Comparison of ENCODE assay signal across 1 cellular context in the genomic region with DNA sequence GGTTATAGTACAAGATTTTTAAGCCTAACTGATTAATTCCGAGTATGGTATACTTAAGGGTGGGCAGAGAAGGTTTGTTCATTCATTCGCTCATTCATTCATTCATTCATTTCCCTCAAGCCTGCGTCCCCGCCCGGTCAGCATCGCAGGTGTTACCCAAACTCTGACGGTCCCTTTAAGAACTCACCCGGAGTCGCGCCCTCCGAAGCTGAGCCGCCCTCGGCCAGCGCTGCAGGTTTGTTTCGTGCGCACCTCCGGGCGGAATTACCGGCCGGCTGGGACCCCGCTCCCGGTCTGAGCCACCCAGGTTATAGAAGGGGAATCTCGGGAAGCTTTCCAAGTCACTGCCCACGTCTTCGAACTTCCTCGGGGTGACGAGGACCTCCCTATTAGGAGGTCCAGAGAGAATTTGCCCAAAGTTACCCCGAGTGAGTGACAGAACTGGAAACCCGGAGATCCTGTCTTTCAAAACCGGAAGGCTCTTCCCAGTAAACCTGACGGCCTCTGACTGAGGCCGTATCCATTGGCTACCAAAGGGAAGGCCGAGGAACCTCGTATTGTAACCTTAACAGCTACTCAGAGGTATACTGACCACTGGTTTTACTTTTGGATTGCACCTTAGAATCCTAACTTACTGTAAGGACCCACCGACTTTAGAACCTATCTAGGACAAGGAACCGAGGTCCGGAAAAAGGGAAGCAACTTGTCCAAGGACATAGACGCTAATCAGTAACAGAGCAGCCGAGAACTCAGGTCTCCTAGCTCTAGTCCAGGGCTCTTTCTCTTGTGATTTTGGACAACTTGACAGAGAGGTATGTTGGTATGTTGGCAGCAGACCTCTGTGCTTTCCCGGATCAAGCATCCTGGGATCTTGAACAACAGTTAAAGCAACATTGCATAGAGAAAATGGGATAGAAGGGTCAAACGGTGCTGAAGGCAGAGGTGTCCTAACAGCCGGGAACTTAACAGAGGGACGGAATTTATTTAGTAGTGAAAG.
TF ChIP-seq lines count a peak whose summit lies in the region.

No MANE protein-coding gene starts in this region.

TF ChIP-seq in HepG2, 621 proteins besides CTCF, POLR2A, EP300 and RAD21 (continued from another document and continues in another):
- TF ChIP-seq ZNF703 (CRISPR knock-in tag; IDR thresholded peaks at IDR 0.05; ENCODE audit: borderline replicate concordance), result no peak
- TF ChIP-seq ZNF558 (CRISPR knock-in tag; IDR thresholded peaks at IDR 0.05; ENCODE audit: borderline replicate concordance), result no peak; the same call in 1 of the 2 replicates
- TF ChIP-seq FOXA3 (CRISPR knock-in tag; IDR thresholded peaks at IDR 0.05), result no peak
- no peak for TF ChIP-seq ZNF496 (CRISPR knock-in tag; IDR thresholded peaks at IDR 0.05; ENCODE audit: insufficient replicate concordance)
- TF ChIP-seq JUNB (CRISPR knock-in tag; IDR thresholded peaks at IDR 0.05; ENCODE audit: borderline replicate concordance), result no peak
- no peak for TF ChIP-seq HNRNPK (IDR thresholded peaks at IDR 0.05; ENCODE audit: low read depth, low read length, poor library complexity, severe bottlenecking)
- TF ChIP-seq KAT2B (IDR thresholded peaks at IDR 0.05; ENCODE audit: borderline replicate concordance, low read depth, low read length), result no peak
- TF ChIP-seq, protein P1, sequence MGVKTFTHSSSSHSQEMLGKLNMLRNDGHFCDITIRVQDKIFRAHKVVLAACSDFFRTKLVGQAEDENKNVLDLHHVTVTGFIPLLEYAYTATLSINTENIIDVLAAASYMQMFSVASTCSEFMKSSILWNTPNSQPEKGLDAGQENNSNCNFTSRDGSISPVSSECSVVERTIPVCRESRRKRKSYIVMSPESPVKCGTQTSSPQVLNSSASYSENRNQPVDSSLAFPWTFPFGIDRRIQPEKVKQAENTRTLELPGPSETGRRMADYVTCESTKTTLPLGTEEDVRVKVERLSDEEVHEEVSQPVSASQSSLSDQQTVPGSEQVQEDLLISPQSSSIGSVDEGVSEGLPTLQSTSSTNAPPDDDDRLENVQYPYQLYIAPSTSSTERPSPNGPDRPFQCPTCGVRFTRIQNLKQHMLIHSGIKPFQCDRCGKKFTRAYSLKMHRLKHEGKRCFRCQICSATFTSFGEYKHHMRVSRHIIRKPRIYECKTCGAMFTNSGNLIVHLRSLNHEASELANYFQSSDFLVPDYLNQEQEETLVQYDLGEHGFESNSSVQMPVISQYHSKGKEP (CRISPR knock-in tag; IDR thresholded peaks at IDR 0.05), result no peak
- TF ChIP-seq ELF4 (CRISPR knock-in tag; IDR thresholded peaks at IDR 0.05; ENCODE audit: borderline replicate concordance), result no peak
- 0 out of 2 replicates have a peak, but pooled peaks have one; percentile 32 for TF ChIP-seq ZNF850 (CRISPR knock-in tag; conservative IDR thresholded peaks at IDR 0.05)
- TF ChIP-seq MAF1 (CRISPR knock-in tag; IDR thresholded peaks at IDR 0.05; ENCODE audit: borderline replicate concordance), result no peak
- no peak for TF ChIP-seq ZSCAN22 (CRISPR knock-in tag; IDR thresholded peaks at IDR 0.05)
- TF ChIP-seq, protein P2, sequence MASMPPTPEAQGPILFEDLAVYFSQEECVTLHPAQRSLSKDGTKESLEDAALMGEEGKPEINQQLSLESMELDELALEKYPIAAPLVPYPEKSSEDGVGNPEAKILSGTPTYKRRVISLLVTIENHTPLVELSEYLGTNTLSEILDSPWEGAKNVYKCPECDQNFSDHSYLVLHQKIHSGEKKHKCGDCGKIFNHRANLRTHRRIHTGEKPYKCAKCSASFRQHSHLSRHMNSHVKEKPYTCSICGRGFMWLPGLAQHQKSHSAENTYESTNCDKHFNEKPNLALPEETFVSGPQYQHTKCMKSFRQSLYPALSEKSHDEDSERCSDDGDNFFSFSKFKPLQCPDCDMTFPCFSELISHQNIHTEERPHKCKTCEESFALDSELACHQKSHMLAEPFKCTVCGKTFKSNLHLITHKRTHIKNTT (CRISPR knock-in tag; IDR thresholded peaks at IDR 0.05), result no peak
- TF ChIP-seq ARHGAP35 (CRISPR knock-in tag; IDR thresholded peaks at IDR 0.05; ENCODE audit: borderline replicate concordance), result peak; percentile 26; the same call in 1 of the 2 replicates
- no peak for TF ChIP-seq ZNF614 (CRISPR knock-in tag; IDR thresholded peaks at IDR 0.05; ENCODE audit: borderline replicate concordance)
- TF ChIP-seq BCL6 (CRISPR knock-in tag; IDR thresholded peaks at IDR 0.05), result no peak
- TF ChIP-seq ZFYVE20 (CRISPR knock-in tag; IDR thresholded peaks at IDR 0.05; ENCODE audit: borderline replicate concordance, low read depth), result no peak
- no peak for TF ChIP-seq MTA1 (CRISPR knock-in tag; IDR thresholded peaks at IDR 0.05; ENCODE audit: borderline replicate concordance)
- TF ChIP-seq, protein P3, sequence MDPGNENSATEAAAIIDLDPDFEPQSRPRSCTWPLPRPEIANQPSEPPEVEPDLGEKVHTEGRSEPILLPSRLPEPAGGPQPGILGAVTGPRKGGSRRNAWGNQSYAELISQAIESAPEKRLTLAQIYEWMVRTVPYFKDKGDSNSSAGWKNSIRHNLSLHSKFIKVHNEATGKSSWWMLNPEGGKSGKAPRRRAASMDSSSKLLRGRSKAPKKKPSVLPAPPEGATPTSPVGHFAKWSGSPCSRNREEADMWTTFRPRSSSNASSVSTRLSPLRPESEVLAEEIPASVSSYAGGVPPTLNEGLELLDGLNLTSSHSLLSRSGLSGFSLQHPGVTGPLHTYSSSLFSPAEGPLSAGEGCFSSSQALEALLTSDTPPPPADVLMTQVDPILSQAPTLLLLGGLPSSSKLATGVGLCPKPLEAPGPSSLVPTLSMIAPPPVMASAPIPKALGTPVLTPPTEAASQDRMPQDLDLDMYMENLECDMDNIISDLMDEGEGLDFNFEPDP (CRISPR knock-in tag; conservative IDR thresholded peaks at IDR 0.05), result no peak
- TF ChIP-seq, protein P4, sequence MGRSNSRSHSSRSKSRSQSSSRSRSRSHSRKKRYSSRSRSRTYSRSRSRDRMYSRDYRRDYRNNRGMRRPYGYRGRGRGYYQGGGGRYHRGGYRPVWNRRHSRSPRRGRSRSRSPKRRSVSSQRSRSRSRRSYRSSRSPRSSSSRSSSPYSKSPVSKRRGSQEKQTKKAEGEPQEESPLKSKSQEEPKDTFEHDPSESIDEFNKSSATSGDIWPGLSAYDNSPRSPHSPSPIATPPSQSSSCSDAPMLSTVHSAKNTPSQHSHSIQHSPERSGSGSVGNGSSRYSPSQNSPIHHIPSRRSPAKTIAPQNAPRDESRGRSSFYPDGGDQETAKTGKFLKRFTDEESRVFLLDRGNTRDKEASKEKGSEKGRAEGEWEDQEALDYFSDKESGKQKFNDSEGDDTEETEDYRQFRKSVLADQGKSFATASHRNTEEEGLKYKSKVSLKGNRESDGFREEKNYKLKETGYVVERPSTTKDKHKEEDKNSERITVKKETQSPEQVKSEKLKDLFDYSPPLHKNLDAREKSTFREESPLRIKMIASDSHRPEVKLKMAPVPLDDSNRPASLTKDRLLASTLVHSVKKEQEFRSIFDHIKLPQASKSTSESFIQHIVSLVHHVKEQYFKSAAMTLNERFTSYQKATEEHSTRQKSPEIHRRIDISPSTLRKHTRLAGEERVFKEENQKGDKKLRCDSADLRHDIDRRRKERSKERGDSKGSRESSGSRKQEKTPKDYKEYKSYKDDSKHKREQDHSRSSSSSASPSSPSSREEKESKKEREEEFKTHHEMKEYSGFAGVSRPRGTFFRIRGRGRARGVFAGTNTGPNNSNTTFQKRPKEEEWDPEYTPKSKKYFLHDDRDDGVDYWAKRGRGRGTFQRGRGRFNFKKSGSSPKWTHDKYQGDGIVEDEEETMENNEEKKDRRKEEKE (IDR thresholded peaks at IDR 0.05), result no peak
- TF ChIP-seq ISX (CRISPR knock-in tag; conservative IDR thresholded peaks at IDR 0.05), result no peak
- no peak for TF ChIP-seq CC2D1A (CRISPR knock-in tag; IDR thresholded peaks at IDR 0.05)
- TF ChIP-seq, protein P5, sequence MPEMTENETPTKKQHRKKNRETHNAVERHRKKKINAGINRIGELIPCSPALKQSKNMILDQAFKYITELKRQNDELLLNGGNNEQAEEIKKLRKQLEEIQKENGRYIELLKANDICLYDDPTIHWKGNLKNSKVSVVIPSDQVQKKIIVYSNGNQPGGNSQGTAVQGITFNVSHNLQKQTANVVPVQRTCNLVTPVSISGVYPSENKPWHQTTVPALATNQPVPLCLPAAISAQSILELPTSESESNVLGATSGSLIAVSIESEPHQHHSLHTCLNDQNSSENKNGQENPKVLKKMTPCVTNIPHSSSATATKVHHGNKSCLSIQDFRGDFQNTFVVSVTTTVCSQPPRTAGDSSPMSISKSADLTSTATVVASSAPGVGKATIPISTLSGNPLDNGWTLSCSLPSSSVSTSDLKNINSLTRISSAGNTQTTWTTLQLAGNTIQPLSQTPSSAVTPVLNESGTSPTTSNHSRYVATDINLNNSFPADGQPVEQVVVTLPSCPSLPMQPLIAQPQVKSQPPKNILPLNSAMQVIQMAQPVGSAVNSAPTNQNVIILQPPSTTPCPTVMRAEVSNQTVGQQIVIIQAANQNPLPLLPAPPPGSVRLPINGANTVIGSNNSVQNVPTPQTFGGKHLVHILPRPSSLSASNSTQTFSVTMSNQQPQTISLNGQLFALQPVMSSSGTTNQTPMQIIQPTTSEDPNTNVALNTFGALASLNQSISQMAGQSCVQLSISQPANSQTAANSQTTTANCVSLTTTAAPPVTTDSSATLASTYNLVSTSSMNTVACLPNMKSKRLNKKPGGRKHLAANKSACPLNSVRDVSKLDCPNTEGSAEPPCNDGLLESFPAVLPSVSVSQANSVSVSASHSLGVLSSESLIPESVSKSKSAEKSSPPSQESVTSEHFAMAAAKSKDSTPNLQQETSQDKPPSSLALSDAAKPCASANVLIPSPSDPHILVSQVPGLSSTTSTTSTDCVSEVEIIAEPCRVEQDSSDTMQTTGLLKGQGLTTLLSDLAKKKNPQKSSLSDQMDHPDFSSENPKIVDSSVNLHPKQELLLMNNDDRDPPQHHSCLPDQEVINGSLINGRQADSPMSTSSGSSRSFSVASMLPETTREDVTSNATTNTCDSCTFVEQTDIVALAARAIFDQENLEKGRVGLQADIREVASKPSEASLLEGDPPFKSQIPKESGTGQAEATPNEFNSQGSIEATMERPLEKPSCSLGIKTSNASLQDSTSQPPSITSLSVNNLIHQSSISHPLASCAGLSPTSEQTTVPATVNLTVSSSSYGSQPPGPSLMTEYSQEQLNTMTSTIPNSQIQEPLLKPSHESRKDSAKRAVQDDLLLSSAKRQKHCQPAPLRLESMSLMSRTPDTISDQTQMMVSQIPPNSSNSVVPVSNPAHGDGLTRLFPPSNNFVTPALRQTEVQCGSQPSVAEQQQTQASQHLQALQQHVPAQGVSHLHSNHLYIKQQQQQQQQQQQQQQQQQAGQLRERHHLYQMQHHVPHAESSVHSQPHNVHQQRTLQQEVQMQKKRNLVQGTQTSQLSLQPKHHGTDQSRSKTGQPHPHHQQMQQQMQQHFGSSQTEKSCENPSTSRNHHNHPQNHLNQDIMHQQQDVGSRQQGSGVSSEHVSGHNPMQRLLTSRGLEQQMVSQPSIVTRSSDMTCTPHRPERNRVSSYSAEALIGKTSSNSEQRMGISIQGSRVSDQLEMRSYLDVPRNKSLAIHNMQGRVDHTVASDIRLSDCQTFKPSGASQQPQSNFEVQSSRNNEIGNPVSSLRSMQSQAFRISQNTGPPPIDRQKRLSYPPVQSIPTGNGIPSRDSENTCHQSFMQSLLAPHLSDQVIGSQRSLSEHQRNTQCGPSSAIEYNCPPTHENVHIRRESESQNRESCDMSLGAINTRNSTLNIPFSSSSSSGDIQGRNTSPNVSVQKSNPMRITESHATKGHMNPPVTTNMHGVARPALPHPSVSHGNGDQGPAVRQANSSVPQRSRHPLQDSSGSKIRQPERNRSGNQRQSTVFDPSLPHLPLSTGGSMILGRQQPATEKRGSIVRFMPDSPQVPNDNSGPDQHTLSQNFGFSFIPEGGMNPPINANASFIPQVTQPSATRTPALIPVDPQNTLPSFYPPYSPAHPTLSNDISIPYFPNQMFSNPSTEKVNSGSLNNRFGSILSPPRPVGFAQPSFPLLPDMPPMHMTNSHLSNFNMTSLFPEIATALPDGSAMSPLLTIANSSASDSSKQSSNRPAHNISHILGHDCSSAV (CRISPR knock-in tag; IDR thresholded peaks at IDR 0.05; ENCODE audit: borderline replicate concordance), result no peak
- peak; percentile 9; the same call in 1 of the 2 replicates for TF ChIP-seq NFKB2 (CRISPR knock-in tag; IDR thresholded peaks at IDR 0.05; ENCODE audit: borderline replicate concordance)
- TF ChIP-seq, protein P6, sequence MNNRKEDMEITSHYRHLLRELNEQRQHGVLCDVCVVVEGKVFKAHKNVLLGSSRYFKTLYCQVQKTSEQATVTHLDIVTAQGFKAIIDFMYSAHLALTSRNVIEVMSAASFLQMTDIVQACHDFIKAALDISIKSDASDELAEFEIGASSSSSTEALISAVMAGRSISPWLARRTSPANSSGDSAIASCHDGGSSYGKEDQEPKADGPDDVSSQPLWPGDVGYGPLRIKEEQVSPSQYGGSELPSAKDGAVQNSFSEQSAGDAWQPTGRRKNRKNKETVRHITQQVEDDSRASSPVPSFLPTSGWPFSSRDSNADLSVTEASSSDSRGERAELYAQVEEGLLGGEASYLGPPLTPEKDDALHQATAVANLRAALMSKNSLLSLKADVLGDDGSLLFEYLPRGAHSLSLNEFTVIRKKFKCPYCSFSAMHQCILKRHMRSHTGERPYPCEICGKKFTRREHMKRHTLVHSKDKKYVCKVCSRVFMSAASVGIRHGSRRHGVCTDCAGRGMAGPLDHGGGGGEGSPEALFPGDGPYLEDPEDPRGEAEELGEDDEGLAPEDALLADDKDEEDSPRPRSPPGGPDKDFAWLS (CRISPR knock-in tag; IDR thresholded peaks at IDR 0.05; ENCODE audit: borderline replicate concordance), result no peak
- no peak for TF ChIP-seq ZNF484 (CRISPR knock-in tag; IDR thresholded peaks at IDR 0.05; ENCODE audit: borderline replicate concordance, low read depth)
- TF ChIP-seq SIN3A (IDR thresholded peaks at IDR 0.05; ENCODE audit: borderline replicate concordance, low read depth, low read length), result peak; percentile 62; the same call in 1 of the 2 replicates
- TF ChIP-seq HDAC2 (CRISPR knock-in tag; IDR thresholded peaks at IDR 0.05), result no peak
- TF ChIP-seq HOXA9 (CRISPR knock-in tag; IDR thresholded peaks at IDR 0.05; ENCODE audit: borderline replicate concordance), result no peak
- TF ChIP-seq, protein P7, sequence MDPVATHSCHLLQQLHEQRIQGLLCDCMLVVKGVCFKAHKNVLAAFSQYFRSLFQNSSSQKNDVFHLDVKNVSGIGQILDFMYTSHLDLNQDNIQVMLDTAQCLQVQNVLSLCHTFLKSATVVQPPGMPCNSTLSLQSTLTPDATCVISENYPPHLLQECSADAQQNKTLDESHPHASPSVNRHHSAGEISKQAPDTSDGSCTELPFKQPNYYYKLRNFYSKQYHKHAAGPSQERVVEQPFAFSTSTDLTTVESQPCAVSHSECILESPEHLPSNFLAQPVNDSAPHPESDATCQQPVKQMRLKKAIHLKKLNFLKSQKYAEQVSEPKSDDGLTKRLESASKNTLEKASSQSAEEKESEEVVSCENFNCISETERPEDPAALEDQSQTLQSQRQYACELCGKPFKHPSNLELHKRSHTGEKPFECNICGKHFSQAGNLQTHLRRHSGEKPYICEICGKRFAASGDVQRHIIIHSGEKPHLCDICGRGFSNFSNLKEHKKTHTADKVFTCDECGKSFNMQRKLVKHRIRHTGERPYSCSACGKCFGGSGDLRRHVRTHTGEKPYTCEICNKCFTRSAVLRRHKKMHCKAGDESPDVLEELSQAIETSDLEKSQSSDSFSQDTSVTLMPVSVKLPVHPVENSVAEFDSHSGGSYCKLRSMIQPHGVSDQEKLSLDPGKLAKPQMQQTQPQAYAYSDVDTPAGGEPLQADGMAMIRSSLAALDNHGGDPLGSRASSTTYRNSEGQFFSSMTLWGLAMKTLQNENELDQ (CRISPR knock-in tag; IDR thresholded peaks at IDR 0.05; ENCODE audit: borderline replicate concordance), result no peak
- TF ChIP-seq ZNF337 (CRISPR knock-in tag; IDR thresholded peaks at IDR 0.05; ENCODE audit: borderline replicate concordance, low read depth), result 0 out of 2 replicates have a peak, but pooled peaks have one; percentile 26
- TF ChIP-seq, protein P8, sequence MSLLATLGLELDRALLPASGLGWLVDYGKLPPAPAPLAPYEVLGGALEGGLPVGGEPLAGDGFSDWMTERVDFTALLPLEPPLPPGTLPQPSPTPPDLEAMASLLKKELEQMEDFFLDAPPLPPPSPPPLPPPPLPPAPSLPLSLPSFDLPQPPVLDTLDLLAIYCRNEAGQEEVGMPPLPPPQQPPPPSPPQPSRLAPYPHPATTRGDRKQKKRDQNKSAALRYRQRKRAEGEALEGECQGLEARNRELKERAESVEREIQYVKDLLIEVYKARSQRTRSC (CRISPR knock-in tag; IDR thresholded peaks at IDR 0.05; ENCODE audit: low read depth), result no peak
